Comparison of ENCODE assay signal across 1 cellular context in the genomic region with DNA sequence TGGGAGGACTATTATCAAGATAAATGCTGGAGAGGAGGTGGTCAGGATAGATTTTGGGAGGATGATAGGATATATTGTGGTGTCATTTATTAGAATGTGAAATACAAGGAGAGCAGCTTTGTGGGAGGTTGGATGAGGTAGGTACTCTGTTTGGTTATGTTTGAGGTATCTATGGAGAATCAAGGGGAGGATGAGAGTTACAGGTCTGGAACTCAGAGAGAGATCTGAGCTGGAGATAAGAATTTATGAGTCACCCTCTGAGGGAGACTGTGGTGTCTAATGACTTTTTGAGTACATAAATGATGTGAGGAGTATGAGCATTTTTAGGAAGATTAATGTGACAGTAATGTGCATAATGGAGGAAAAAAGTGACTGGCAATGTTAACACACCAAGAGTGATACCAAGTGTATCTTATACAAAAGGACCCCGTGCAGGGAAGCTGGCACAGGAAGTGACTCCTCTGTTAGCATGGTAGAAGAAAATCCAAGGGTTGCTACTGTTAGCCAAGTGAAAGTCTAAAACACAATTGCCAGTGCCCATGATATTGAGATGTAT.
TF ChIP-seq lines count a peak whose summit lies in the region.

No MANE protein-coding gene starts in this region.

TF ChIP-seq in GM23338, 12 proteins besides CTCF, POLR2A, EP300 and RAD21 (continued from another document):
- TF ChIP-seq ZNF462 (CRISPR knock-in tag; IDR thresholded peaks at IDR 0.05), result no peak
- no peak for TF ChIP-seq EZH2 (IDR thresholded peaks at IDR 0.05; ENCODE audit: low read depth, unreplicated experiment)
